1 cellular context compared by ENCODE assay signal in genomic region chr17:50149425-50150353, GRCh38.
A peak's percentile ranks its signal among the peaks of the same experiment; 100 is the strongest.
TF ChIP-seq lines count a peak whose summit lies in the region.

No MANE protein-coding gene starts in this region.

TF ChIP-seq in H1, 55 proteins besides CTCF, POLR2A, EP300 and RAD21:
- TF ChIP-seq POLR2AphosphoS5 (IDR thresholded peaks at IDR 0.05; ENCODE audit: low read depth, low read length) = no peak
- TF ChIP-seq E2F6 (IDR thresholded peaks at IDR 0.05) = 0 out of 2 replicates have a peak, but pooled peaks have one; percentile 11
- peak; percentile 73; the same call in 1 of the 2 replicates for TF ChIP-seq SUZ12 (IDR thresholded peaks at IDR 0.05; ENCODE audit: low read length)
- TF ChIP-seq POU5F1 (IDR thresholded peaks at IDR 0.05; ENCODE audit: low read depth, low read length) = no peak
- 0 out of 2 replicates have a peak, but pooled peaks have one; percentile 3 for TF ChIP-seq YY1 (IDR thresholded peaks at IDR 0.05; ENCODE audit: low read depth, low read length)
- peak; percentile 53; the same call in 1 of the 2 replicates for TF ChIP-seq GABPA (IDR thresholded peaks at IDR 0.05; ENCODE audit: borderline replicate concordance, insufficient read depth, low read length)
- no peak for TF ChIP-seq MAFK (IDR thresholded peaks at IDR 0.05; ENCODE audit: low read depth, low read length)
- TF ChIP-seq MAX (IDR thresholded peaks at IDR 0.05) = 0 out of 2 replicates have a peak, but pooled peaks have one; percentile 37
- peak; percentile 42 for TF ChIP-seq KDM4A (IDR thresholded peaks at IDR 0.05; ENCODE audit: low read depth, low read length, severe bottlenecking)
- TF ChIP-seq RNF2 (IDR thresholded peaks at IDR 0.05; ENCODE audit: borderline replicate concordance, low read depth, low read length, missing control alignments, poor library complexity, severe bottlenecking) = peak; percentile 17
- no peak for TF ChIP-seq ATF3 (IDR thresholded peaks at IDR 0.05; ENCODE audit: insufficient read depth, low read depth, low read length)
- no peak for TF ChIP-seq ZNF274 (IDR thresholded peaks at IDR 0.05; ENCODE audit: borderline replicate concordance, extremely low read depth, low read length)
- TF ChIP-seq TCF12 (IDR thresholded peaks at IDR 0.05; ENCODE audit: low read depth, low read length) = no peak
